ENCODE assay signal across 17 cellular contexts in the genomic region with DNA sequence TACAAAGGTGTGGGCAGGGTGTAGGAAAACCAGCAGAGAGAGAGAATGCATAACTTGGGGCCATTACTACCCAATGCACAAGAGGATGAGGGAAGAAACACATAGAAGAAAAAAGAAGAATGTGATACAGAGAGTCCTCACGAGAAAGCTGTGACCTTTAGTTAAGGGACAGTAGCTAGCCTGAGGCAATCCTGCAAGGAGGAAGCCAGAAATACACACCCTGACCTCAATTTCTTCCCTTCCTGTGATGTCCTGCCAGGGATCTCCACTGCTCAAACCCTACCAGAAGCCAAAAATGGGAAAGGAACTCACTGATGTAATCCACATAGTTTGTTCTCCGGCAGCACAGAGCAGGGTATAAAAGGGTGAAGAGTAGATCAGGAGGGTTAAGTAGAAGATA. TPM values are rescaled to one million over a fixed set of nuclear protein-coding genes. Genes with fewer than 3 reads are reported as not detected.
"Had no signal": no experiment of that assay in that cellular context is flagged by ENCODE, and none has a peak within 500 bp of the region (broad histone marks: within the 10 kb centered on the region; RNA-seq: fewer than 3 reads in every experiment).

No MANE protein-coding gene starts in this region.

- H3K27ac ChIP-seq: foreskin keratinocyte, heart right ventricle, spleen, transverse colon had no signal

- ATAC-seq: foreskin keratinocyte, heart right ventricle, sciatic nerve had no signal

- H3K4me3 ChIP-seq: heart right ventricle, spleen, transverse colon had no signal

- H3K27me3 ChIP-seq: foreskin keratinocyte, spleen, transverse colon had no signal

- H3K36me3 ChIP-seq: heart right ventricle, spleen, transverse colon had no signal

- H3K9me3 ChIP-seq: heart right ventricle, spleen, transverse colon had no signal

- H3K4me1 ChIP-seq: foreskin keratinocyte, heart right ventricle, spleen, transverse colon had no signal

- DNase-seq: activated B cell treated with CpG ODN at 0.5 μM for 24 hours; activated CD4-positive, alpha-beta T cell treated with anti-CD3 and anti-CD28 coated beads, Interleukin-2, amount 10 ng/mL, durations not matched to agents 7 days and 5 days; activated CD8-positive, alpha-beta memory T cell treated with anti-CD3 and anti-CD28 coated beads for 24 hours; activated naive CD4-positive, alpha-beta T cell treated with Interleukin-2 at 50 U/mL for 16 hours; foreskin keratinocyte; heart right ventricle; mammary epithelial cell; nephron progenitor cell; spleen; stimulated activated CD4-positive, alpha-beta T cell treated with anti-CD3 and anti-CD28 coated beads, Interleukin-2, amount 100 ng/mL, for 24 hours; stimulated activated naive CD4-positive, alpha-beta T cell; substantia nigra; transverse colon had no signal

RNA-seq across cellular contexts. Expression of a gene that starts 17.8 kb away (rescaled TPM):
- total RNA-seq: epithelial cell of proximal tubule, heart right ventricle had no signal

RNA-seq across cellular contexts. Expression of a gene that starts 23.0 kb away (rescaled TPM):
- total RNA-seq: activated B cell treated with CpG ODN at 0.5 μM for 24 hours; activated CD4-positive, alpha-beta T cell treated with anti-CD3 and anti-CD28 coated beads, Interleukin-2, amount 10 ng/mL, durations not matched to agents 7 days and 5 days; epithelial cell of proximal tubule; foreskin keratinocyte; heart right ventricle; mammary epithelial cell; osteoblast; pulmonary artery endothelial cell; sciatic nerve; transverse colon had no signal
- polyA plus RNA-seq: foreskin keratinocyte, heart right ventricle, mammary epithelial cell, spleen had no signal
